ENCODE assay signal across 8 cellular contexts in the genomic region with DNA sequence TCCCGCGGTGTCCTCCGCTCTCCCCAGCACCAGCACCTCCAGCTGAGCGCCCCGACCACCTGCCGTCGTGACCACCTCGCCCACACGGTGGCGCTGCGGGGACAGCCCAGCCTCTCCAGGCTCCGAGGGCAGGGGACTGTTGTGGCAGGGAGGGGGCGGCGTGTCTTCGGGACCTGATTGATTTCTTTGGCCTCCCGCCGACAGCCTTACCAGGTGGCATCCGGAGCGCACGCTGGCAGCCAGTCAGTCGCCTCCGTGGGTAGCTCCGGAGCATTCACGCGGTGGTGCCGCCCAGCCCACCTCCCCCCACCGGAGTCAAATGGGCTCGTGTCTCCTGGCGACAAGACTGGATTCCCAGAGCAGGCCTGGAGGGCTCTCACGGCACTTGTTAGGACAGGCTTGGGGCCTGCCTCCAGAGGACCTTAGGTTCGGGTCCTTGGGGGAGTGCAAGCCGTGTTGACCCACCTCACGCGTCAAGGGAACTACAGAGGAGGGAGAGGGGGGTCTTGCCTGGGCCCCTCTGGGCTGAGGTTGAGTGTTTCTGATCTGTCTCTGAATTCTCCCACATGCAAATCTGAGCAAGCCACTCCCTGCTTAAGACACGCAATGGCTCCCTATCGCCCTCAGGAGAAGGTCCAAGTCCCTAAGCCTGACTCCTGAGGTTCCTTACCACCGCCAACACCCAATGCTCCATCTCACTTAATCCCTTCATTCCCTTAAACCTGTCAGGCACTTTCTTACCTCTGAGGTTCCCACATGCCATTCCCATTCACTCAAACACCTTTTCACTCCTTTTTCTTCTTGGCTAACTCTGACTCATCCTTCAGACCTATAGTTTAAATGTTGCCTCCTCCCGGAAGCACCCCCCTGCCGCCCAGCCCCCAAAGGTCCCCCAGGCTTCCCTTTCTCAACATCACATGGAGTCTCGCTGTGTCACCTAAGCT. TPM values are rescaled to one million over a fixed set of nuclear protein-coding genes. Genes with fewer than 3 reads are reported as not detected.
DNase-seq lines count a peak whose midpoint lies in the region; TF ChIP-seq lines count a peak whose summit lies in the region.

No MANE protein-coding gene starts in this region.

- H3K27me3 ChIP-seq in SJSA1 (replicated peaks) = no peaks in the 10 kb centered on the region
- no peaks in the 10 kb centered on the region for H3K27me3 ChIP-seq in testis

- H3K4me1 ChIP-seq in SJSA1 (replicated peaks) (peaks cover 5% of the 10 kb centered on the region), testis (peaks cover 3% of the 10 kb centered on the region)

- H3K4me1 Mint-ChIP-seq in osteocyte (ENCODE audit: unreplicated experiment) = peaks cover 11% of the 10 kb centered on the region

- H3K4me3 ChIP-seq in AG09309 (ENCODE audit: control insufficient read depth, low read depth, low read length) (peak overlapping the region; percentile 25), SJSA1 (peak overlapping the region; percentile 23), testis (peak overlapping the region; percentile 29 to 41)

- intact Hi-C loops in testis (cut with DNase I; ENCODE audit: low total_unique reads) = loop anchor here (10.0 kb wide), 1 partner anchor 134 kb away; no protein-coding TSS in a partner anchor

- H3K9me3 ChIP-seq in SJSA1 (replicated peaks) (no peaks in the 10 kb centered on the region), testis (no peaks in the 10 kb centered on the region)

- no peaks in the 10 kb centered on the region for H3K9me3 Mint-ChIP-seq in osteocyte (ENCODE audit: unreplicated experiment)

- DNase-seq in AG09309 (ENCODE audit: low read depth) (no peak), GM19238 (ENCODE audit: insufficient read length, low spot score) (peak; percentile 65), LoVo (ENCODE audit: low spot score) (peak; percentile 64), SJSA1 (ENCODE audit: low read depth in 1 of 2, low spot score in 2 of 2) (peak; percentile 52 to 59), glomerular visceral epithelial cell (ENCODE audit: extremely low spot score) (peak; percentile 73), osteocyte (ENCODE audit: extremely low spot score, unreplicated experiment) (peak; percentile 95), testis (peak; percentile 90)
- DNase-seq in activated naive CD4-positive, alpha-beta T cell (lab: John Stamatoyannopoulos, UW) = peak; percentile 21 to 58 (median 48)

- no peaks in the 10 kb centered on the region for H3K36me3 Mint-ChIP-seq in osteocyte (ENCODE audit: unreplicated experiment)

- H3K36me3 ChIP-seq in SJSA1 (no peaks in the 10 kb centered on the region), testis (ENCODE audit: low read depth, missing control alignments) (no peaks in the 10 kb centered on the region)

- peak; percentile 93 for TF ChIP-seq CTCF in AG09309 (IDR thresholded peaks at IDR 0.05; ENCODE audit: control insufficient read depth, insufficient read depth, low read depth, low read length, missing control alignments)
- TF ChIP-seq CTCF in osteocyte (IDR thresholded peaks at IDR 0.05) = peak; percentile 98
- peak; percentile 91 to 95 (median 94) for TF ChIP-seq CTCF in testis (IDR thresholded peaks at IDR 0.05)

- 21 to 46% methylated on average over 10 to 40 of the region's 40 CpGs for WGBS in testis, 2 donors

- no peak overlapping the region for H3K27ac Mint-ChIP-seq in osteocyte (ENCODE audit: unreplicated experiment)

- peak overlapping the region; percentile 44 for H3K4me3 Mint-ChIP-seq in osteocyte (ENCODE audit: unreplicated experiment)

- no peak overlapping the region for H3K27ac ChIP-seq in SJSA1
- H3K27ac ChIP-seq in testis = no peak overlapping the region

- peaks cover 11% of the 10 kb centered on the region for H3K27me3 Mint-ChIP-seq in osteocyte (ENCODE audit: unreplicated experiment)

- no peak for TF ChIP-seq POLR2A in testis (IDR thresholded peaks at IDR 0.05)

RNA-seq across cellular contexts. Expression of gene GGTA1, which starts 51.2 kb away (rescaled TPM):
- not detected in 2 replicates for total RNA-seq in SJSA1 (2014; rRNA removed; shearing (Covaris generic))
- total RNA-seq in osteocyte (0.64 and 1.1 TPM in 2 replicates), testis (1 to 10 TPM; 2.2 to 2.4 TPM)
- polyA plus RNA-seq in testis (ENCODE audit: insufficient read depth, low read depth, low replicate concordance) = 8.9 TPM
